15 cellular contexts compared by ENCODE assay signal in the genomic region with DNA sequence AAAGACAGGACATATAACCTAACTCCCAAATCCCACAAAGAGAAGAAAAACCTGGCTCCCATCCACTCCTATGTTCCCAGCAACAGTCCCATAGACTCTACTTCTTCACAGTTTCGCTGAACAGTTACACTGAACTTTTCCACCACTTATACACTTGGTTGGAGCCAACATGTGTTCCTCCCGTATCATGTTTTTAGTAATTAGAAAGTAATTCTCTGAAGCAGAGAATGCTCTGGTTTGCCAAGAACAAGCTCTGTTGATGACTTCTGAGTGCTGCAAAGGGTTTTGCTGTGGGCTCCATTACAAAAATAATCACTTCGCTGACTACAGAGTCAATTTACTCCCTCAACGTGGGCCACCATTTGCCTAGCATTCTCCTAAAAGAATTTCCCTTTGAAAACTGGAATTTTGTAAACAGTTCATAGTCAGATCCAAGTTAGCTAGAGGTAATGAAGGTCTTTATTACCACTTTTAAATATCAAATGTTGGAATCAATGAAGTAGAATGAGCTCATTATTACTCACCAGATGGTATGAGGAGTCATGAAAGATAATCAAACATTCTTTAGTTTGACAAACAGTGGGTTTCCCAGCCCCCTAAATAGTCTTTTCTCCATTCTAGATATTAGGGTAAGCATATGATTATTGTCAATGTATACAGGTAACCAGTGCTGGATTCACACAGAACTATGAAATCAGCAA.
DNase-seq lines count a peak whose midpoint lies in the region; ATAC-seq and TF ChIP-seq lines count a peak whose summit lies in the region.
"Had no signal": no experiment of that assay in that cellular context is flagged by ENCODE, and none has a peak within 500 bp of the region (broad histone marks: within the 10 kb centered on the region; RNA-seq: fewer than 3 reads in every experiment).

No MANE protein-coding gene starts in this region.

- H3K4me1 Mint-ChIP-seq in nephron = peaks cover 31% of the 10 kb centered on the region
- H3K4me1 Mint-ChIP-seq: activated naive CD4-positive, alpha-beta T cell treated with anti-CD3 and anti-CD28 coated beads, Interleukin-2, amount 50 U/mL, for 24 hours had no signal

- H3K9me3 ChIP-seq in upper lobe of right lung = no peaks in the 10 kb centered on the region
- H3K9me3 ChIP-seq: breast epithelium had no signal

- H3K9me3 Mint-ChIP-seq in nephron = peaks cover 3% of the 10 kb centered on the region
- H3K9me3 Mint-ChIP-seq: activated naive CD4-positive, alpha-beta T cell treated with anti-CD3 and anti-CD28 coated beads, Interleukin-2, amount 50 U/mL, for 24 hours; activated T-cell treated with anti-CD3 and anti-CD28 coated beads, Interleukin-2, amount 50 U/mL, for 24 hours; neural crest cell had no signal

- no peaks in the 10 kb centered on the region for H3K27me3 ChIP-seq in upper lobe of right lung
- H3K27me3 ChIP-seq: breast epithelium had no signal

- DNase-seq in EL (peak; percentile 55), NCI-H446 (lab: John Stamatoyannopoulos, UW) (peak; percentile 20 to 55), dermis blood vessel endothelial cell (peak; percentile 35), upper lobe of right lung (no peak), T1000 (lab: John Stamatoyannopoulos, UW) (no peak), left colon (no peak)
- DNase-seq: activated T-cell treated with anti-CD3 and anti-CD28 coated beads, Interleukin-2, amount 50 U/mL, for 24 hours; C1 segment of cervical spinal cord; effector CD8-positive, alpha-beta T cell; NK-92 treated with Interleukin-12 subunit alpha and Interleukin-12 subunit beta, amount 100 ng/mL, for 24 hours had no signal

- no peak overlapping the region for H3K4me3 ChIP-seq in upper lobe of right lung
- H3K4me3 ChIP-seq: breast epithelium, SK-N-MC had no signal

- ATAC-seq in upper lobe of right lung (no peak), left colon (no peak)

- no peak overlapping the region for H3K4me3 Mint-ChIP-seq in nephron
- H3K4me3 Mint-ChIP-seq: activated naive CD4-positive, alpha-beta T cell treated with anti-CD3 and anti-CD28 coated beads, Interleukin-2, amount 50 U/mL, for 24 hours; activated T-cell treated with anti-CD3 and anti-CD28 coated beads, Interleukin-2, amount 50 U/mL, for 24 hours; neural crest cell had no signal

- H3K4me1 ChIP-seq in upper lobe of right lung = peaks cover 21% of the 10 kb centered on the region

- no peaks in the 10 kb centered on the region for H3K36me3 ChIP-seq in upper lobe of right lung
- H3K36me3 ChIP-seq: breast epithelium had no signal

- peaks cover 2% of the 10 kb centered on the region for H3K27me3 Mint-ChIP-seq in nephron (ENCODE audit: low read depth)

- no peak for TF ChIP-seq CTCF in nephron (IDR thresholded peaks at IDR 0.05; ENCODE audit: unreplicated experiment in 3 of 3)
- TF ChIP-seq CTCF in upper lobe of right lung (IDR thresholded peaks at IDR 0.05) = no peak

- H3K36me3 Mint-ChIP-seq in nephron (ENCODE audit: low read depth) = no peaks in the 10 kb centered on the region
- H3K36me3 Mint-ChIP-seq: activated naive CD4-positive, alpha-beta T cell treated with anti-CD3 and anti-CD28 coated beads, Interleukin-2, amount 50 U/mL, for 24 hours had no signal

- H3K27ac ChIP-seq in upper lobe of right lung = no peak overlapping the region
- H3K27ac ChIP-seq: SK-N-MC had no signal

- intact Hi-C loops in upper lobe of right lung (cut with DNase I) (no loop called here), left colon (cut with DNase I, micrococcal nuclease) (no loop called here)

- peak overlapping the region in 2 of 3 experiments; percentile 4 to 19 for H3K27ac Mint-ChIP-seq in nephron
- H3K27ac Mint-ChIP-seq: activated naive CD4-positive, alpha-beta T cell treated with anti-CD3 and anti-CD28 coated beads, Interleukin-2, amount 50 U/mL, for 24 hours; activated T-cell treated with anti-CD3 and anti-CD28 coated beads, Interleukin-2, amount 50 U/mL, for 24 hours had no signal

Comparison
In these comparisons a context has a peak if more than half of its experiments do, and no peak if none do; other contexts are left out.
1. DNase-seq: peak in EL (single experiment), NCI-H446 (2 of 2) and dermis blood vessel endothelial cell (single experiment); none in upper lobe of right lung (single experiment), T1000 (single experiment) and left colon (0 of 2).